Comparison of ENCODE assay signal across 18 cellular contexts in genomic region chr19:43441736-43442135, GRCh38. TPM values are rescaled to one million over a fixed set of nuclear protein-coding genes. Genes with fewer than 3 reads are reported as not detected.
"Had no signal": no experiment of that assay in that cellular context is flagged by ENCODE, and none has a peak within 500 bp of the region (broad histone marks: within the 10 kb centered on the region; RNA-seq: fewer than 3 reads in every experiment).

No MANE protein-coding gene starts in this region.

- H3K36me3 Mint-ChIP-seq: type B pancreatic cell had no signal

- FAIRE-seq: islet of Langerhans had no signal

- DNase-seq: activated CD4-positive, alpha-beta T cell treated with anti-CD3 and anti-CD28 coated beads for 1 hour; activated CD8-positive, alpha-beta T cell treated with anti-CD3 and anti-CD28 coated beads, Interleukin-2, amount 10 ng/mL, durations not matched to agents 7 days and 5 days; activated naive CD4-positive, alpha-beta T cell treated with Interleukin-2 at 50 U/mL for 16 hours; central memory CD4-positive, alpha-beta T cell; head of caudate nucleus; mammary epithelial cell; mucosa of descending colon; ovary; stimulated activated CD4-positive, alpha-beta T cell treated with anti-CD3 and anti-CD28 coated beads, Interleukin-2, amount 100 ng/mL, for 48 hours; stimulated activated naive CD8-positive, alpha-beta T cell treated with anti-CD3 and anti-CD28 coated beads, Interleukin-15, Interleukin-2, amounts not matched to agents 100 U/mL and 50 U/mL, for 24 hours; T1000 had no signal

- H3K27ac Mint-ChIP-seq: activated CD8-positive, alpha-beta T cell treated with anti-CD3 and anti-CD28 coated beads, Interleukin-2, amount 10 ng/mL, durations not matched to agents 7 days and 5 days; activated T-helper 1 cell treated with anti-CD3 and anti-CD28 coated beads, Interleukin-12 subunit alpha, Interleukin-12 subunit beta, Interleukin-2, Interleukin-4 antibody, amounts not matched to agents 30 ng/mL and 10 ng/mL and 1 ng/mL, durations not matched to agents 14 hours and 24 hours and 36 hours; type B pancreatic cell had no signal

- H3K9me3 Mint-ChIP-seq: activated T-helper 1 cell treated with anti-CD3 and anti-CD28 coated beads, Interleukin-12 subunit alpha, Interleukin-12 subunit beta, Interleukin-2, Interleukin-4 antibody, amounts not matched to agents 30 ng/mL and 10 ng/mL and 1 ng/mL, durations not matched to agents 14 hours and 24 hours and 36 hours; neural crest cell; type B pancreatic cell had no signal

- H3K36me3 ChIP-seq: adrenal gland, ovary, suprapubic skin had no signal

- H3K4me3 Mint-ChIP-seq: activated CD8-positive, alpha-beta T cell treated with anti-CD3 and anti-CD28 coated beads, Interleukin-2, amount 10 ng/mL, durations not matched to agents 7 days and 5 days; activated T-helper 1 cell treated with anti-CD3 and anti-CD28 coated beads, Interleukin-12 subunit alpha, Interleukin-12 subunit beta, Interleukin-2, Interleukin-4 antibody, amounts not matched to agents 30 ng/mL and 10 ng/mL and 1 ng/mL, durations not matched to agents 14 hours and 24 hours and 36 hours; neural crest cell; type B pancreatic cell had no signal

- H3K27me3 ChIP-seq: adrenal gland, ovary, suprapubic skin had no signal

- H3K9me3 ChIP-seq: adrenal gland, mucosa of descending colon, ovary, suprapubic skin had no signal

- H3K27ac ChIP-seq: adrenal gland, ovary, suprapubic skin had no signal

- H3K4me3 ChIP-seq: adrenal gland, mucosa of descending colon, ovary, suprapubic skin had no signal

- H3K4me1 Mint-ChIP-seq: neural crest cell had no signal

- ATAC-seq: activated CD8-positive, alpha-beta T cell treated with anti-CD3 and anti-CD28 coated beads, Interleukin-2, amount 10 ng/mL, durations not matched to agents 7 days and 5 days; mucosa of descending colon; stimulated activated naive CD8-positive, alpha-beta T cell treated with anti-CD3 and anti-CD28 coated beads, Interleukin-15, Interleukin-2, amounts not matched to agents 100 U/mL and 50 U/mL, for 24 hours had no signal

RNA-seq across cellular contexts. Expression of gene TEX101, which starts 27.0 kb away (rescaled TPM):
- total RNA-seq: activated CD8-positive, alpha-beta T cell treated with anti-CD3 and anti-CD28 coated beads, Interleukin-2, amount 10 ng/mL, durations not matched to agents 7 days and 5 days; activated T-helper 1 cell treated with anti-CD3 and anti-CD28 coated beads, Interleukin-12 subunit alpha, Interleukin-12 subunit beta, Interleukin-2, Interleukin-4 antibody, amounts not matched to agents 30 ng/mL and 10 ng/mL and 1 ng/mL, durations not matched to agents 14 hours and 24 hours and 36 hours; adrenal gland; fibroblast of villous mesenchyme; mammary epithelial cell; neural crest cell; ovary; suprapubic skin had no signal
- polyA plus RNA-seq: adrenal gland, mammary epithelial cell, ovary had no signal
